ENCODE assay signal across 7 cellular contexts in the genomic region with DNA sequence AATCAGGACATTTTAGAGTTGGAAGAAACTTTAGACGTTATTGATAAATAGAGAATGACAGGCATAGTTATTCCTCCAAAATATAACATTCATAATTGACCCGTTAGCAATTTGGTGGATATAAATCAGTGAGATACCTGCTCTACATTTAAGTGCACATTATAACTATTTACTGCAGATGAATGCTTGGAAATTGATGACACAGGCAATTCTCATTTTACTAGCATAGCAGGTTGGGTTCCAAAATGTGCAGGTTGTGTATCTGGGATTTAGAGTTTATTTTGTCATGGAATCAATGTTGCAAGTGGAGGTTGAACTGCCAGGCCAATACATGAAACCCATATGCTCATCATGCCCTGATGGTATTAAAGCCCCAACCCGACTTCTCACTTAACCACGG. TPM values are rescaled to one million over a fixed set of nuclear protein-coding genes. Genes with fewer than 3 reads are reported as not detected.
"Had no signal": no experiment of that assay in that cellular context is flagged by ENCODE, and none has a peak within 500 bp of the region (broad histone marks: within the 10 kb centered on the region; RNA-seq: fewer than 3 reads in every experiment).

No MANE protein-coding gene starts in this region.

- FAIRE-seq: GM12878, GM12891, GM12892, GM18507, GM19239 had no signal

- ATAC-seq: GM12878 had no signal

- H3K4me3 ChIP-seq: GM12878 had no signal

- DNase-seq: GDM1, GF-D8 had no signal

RNA-seq across cellular contexts. Expression of a gene that starts 44.4 kb away (rescaled TPM):
- total RNA-seq: GM12878 had no signal
- polyA plus RNA-seq: GM12878 had no signal
